Comparison of ENCODE assay signal across 7 cellular contexts in genomic region chr17:42565523-42566214, GRCh38.
A peak's percentile ranks its signal among the peaks of the same experiment; 100 is the strongest.
DNase-seq lines count a peak whose midpoint lies in the region; ATAC-seq and TF ChIP-seq lines count a peak whose summit lies in the region.
"Had no signal": no experiment of that assay in that cellular context is flagged by ENCODE, and none has a peak within 500 bp of the region (broad histone marks: within the 10 kb centered on the region; RNA-seq: fewer than 3 reads in every experiment).

No MANE protein-coding gene starts in this region.

- TF ChIP-seq CTCF in 22Rv1 (IDR thresholded peaks at IDR 0.05) (no peak), RWPE1 (conservative IDR thresholded peaks at IDR 0.05; ENCODE audit: low read depth) (no peak)

- H3K27me3 ChIP-seq in layer of hippocampus (ENCODE audit: control insufficient read depth, insufficient read depth, low read length), result no peaks in the 10 kb centered on the region

- POLR2A ChIA-PET in RWPE1 (lab: Yijun Ruan, JAX; ENCODE audit: low non-redundant PET), result no interaction called here

- DNase-seq in RWPE1 (ENCODE audit: low spot score), result no peak
- DNase-seq: NCI-H2081 treated with DMSO at 0.1 percent for 48 hours had no signal

- CTCF ChIA-PET in RWPE1 (lab: Yijun Ruan, JAX), result interaction anchor here (0.6 to 1.4 kb wide), 2 partner anchors 18 to 1103 kb away, joined by 3 read pairs; no protein-coding TSS in a partner anchor

- ATAC-seq in GM19328 (IDR thresholded peaks at IDR 0.05; ENCODE audit: unreplicated experiment) (no peak), HG03196 (IDR thresholded peaks at IDR 0.05; ENCODE audit: unreplicated experiment) (no peak), HG02588 (IDR thresholded peaks at IDR 0.05; ENCODE audit: unreplicated experiment) (no peak)

- H3K27ac ChIP-seq in 22Rv1, result peak overlapping the region; percentile 93
- peak overlapping the region; percentile 89 for H3K27ac ChIP-seq in RWPE1
- peak overlapping the region; percentile 96 for H3K27ac ChIP-seq in layer of hippocampus (ENCODE audit: low read depth, low read length)
